8 cellular contexts compared by ENCODE assay signal in the genomic region with DNA sequence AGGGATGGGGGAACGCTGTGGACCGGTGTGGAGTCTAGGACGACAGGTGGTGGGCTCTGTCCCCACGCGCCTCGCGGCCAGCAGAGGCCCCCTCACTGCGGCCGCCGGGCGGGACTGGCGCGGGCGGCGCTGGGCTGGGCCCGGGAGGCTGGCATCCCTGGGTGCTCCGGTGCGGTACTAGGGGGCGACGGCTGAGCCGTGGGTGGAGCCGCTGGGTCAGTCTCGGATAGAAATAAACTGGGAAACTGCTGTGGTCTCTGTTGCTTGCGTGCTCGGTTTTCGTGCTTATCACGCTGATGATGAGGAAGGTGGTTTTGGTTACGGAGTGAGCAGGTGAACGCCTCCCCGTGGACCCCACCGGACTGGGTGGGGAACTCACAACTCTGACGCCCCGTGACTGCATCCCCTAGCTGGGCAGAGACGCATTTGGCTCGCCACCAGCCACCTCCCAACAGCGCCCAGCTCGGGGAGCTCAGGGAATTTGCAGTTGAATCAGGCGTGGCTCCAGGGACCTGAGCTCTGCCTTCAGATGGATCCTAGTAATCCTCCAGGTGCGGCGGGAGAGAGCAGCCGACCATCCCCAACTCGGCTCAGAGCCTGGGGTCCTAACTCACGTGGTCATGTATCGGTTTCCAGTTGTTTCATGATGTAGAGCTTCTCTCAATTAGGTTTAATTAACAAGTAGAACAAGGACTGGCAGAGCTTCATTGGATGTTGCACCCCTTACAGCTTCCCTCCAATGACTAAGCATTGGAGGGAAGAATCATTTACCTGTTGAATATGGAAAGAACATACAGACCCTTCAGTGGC. TPM values are rescaled to one million over a fixed set of nuclear protein-coding genes. Genes with fewer than 3 reads are reported as not detected.
DNase-seq lines count a peak whose midpoint lies in the region; ATAC-seq and TF ChIP-seq lines count a peak whose summit lies in the region.

No MANE protein-coding gene starts in this region.

- POLR2A ChIA-PET in activated CD4-positive, alpha-beta memory T cell treated with anti-CD3 and anti-CD28 coated beads, Interleukin-2, amount 10 ng/mL, durations not matched to agents 7 days and 5 days (lab: Charles Lee): no interaction called here

- DNase-seq in COLO668 (lab: John Stamatoyannopoulos, UW; ENCODE audit: unreplicated experiment) (peak; percentile 28), glutamatergic neuron (peak; percentile 45), omental fat pad (ENCODE audit: low spot score) (no peak), NCI-H2196 (lab: John Stamatoyannopoulos, UW; ENCODE audit: unreplicated experiment) (no peak), SIG-M5 (lab: John Stamatoyannopoulos, UW) (no peak)
- DNase-seq in activated CD4-positive, alpha-beta memory T cell treated with anti-CD3 and anti-CD28 coated beads, Interleukin-2, amount 10 ng/mL, durations not matched to agents 7 days and 5 days: peak; percentile 17

- peak; percentile 74 for ATAC-seq in omental fat pad (ENCODE audit: low FRiP score)
- no peak for ATAC-seq in GM21360 (IDR thresholded peaks at IDR 0.05; ENCODE audit: unreplicated experiment)

- no peak for TF ChIP-seq RAD21 in Ishikawa (IDR thresholded peaks at IDR 0.05; ENCODE audit: low read depth)

- H3K27ac Mint-ChIP-seq in activated CD4-positive, alpha-beta memory T cell treated with anti-CD3 and anti-CD28 coated beads, Interleukin-2, amount 10 ng/mL, durations not matched to agents 7 days and 5 days: no peak overlapping the region
- no peak overlapping the region for H3K27ac Mint-ChIP-seq in glutamatergic neuron (ENCODE audit: unreplicated experiment)

- no peak for TF ChIP-seq EP300 in Ishikawa (IDR thresholded peaks at IDR 0.05; ENCODE audit: borderline replicate concordance)

- H3K9me3 Mint-ChIP-seq in activated CD4-positive, alpha-beta memory T cell treated with anti-CD3 and anti-CD28 coated beads, Interleukin-2, amount 10 ng/mL, durations not matched to agents 7 days and 5 days: no peaks in the 10 kb centered on the region
- H3K9me3 Mint-ChIP-seq in glutamatergic neuron (ENCODE audit: unreplicated experiment): peaks cover 2% of the 10 kb centered on the region

- no peaks in the 10 kb centered on the region for H3K36me3 Mint-ChIP-seq in activated CD4-positive, alpha-beta memory T cell treated with anti-CD3 and anti-CD28 coated beads, Interleukin-2, amount 10 ng/mL, durations not matched to agents 7 days and 5 days (ENCODE audit: low read depth)
- no peaks in the 10 kb centered on the region for H3K36me3 Mint-ChIP-seq in glutamatergic neuron (ENCODE audit: unreplicated experiment)

- peak overlapping the region; percentile 64 for H3K4me3 Mint-ChIP-seq in activated CD4-positive, alpha-beta memory T cell treated with anti-CD3 and anti-CD28 coated beads, Interleukin-2, amount 10 ng/mL, durations not matched to agents 7 days and 5 days
- H3K4me3 Mint-ChIP-seq in glutamatergic neuron (ENCODE audit: unreplicated experiment): peak overlapping the region; percentile 90

- TF ChIP-seq CTCF in glutamatergic neuron (IDR thresholded peaks at IDR 0.05; ENCODE audit: partially characterized antibody, unreplicated experiment) (no peak), omental fat pad (IDR thresholded peaks at IDR 0.05) (no peak)

- peaks cover 21% of the 10 kb centered on the region for H3K4me1 Mint-ChIP-seq in activated CD4-positive, alpha-beta memory T cell treated with anti-CD3 and anti-CD28 coated beads, Interleukin-2, amount 10 ng/mL, durations not matched to agents 7 days and 5 days
- H3K4me1 Mint-ChIP-seq in glutamatergic neuron (ENCODE audit: low read depth, unreplicated experiment): no peaks in the 10 kb centered on the region

- H3K27me3 Mint-ChIP-seq in activated CD4-positive, alpha-beta memory T cell treated with anti-CD3 and anti-CD28 coated beads, Interleukin-2, amount 10 ng/mL, durations not matched to agents 7 days and 5 days: peaks cover 27% of the 10 kb centered on the region
- H3K27me3 Mint-ChIP-seq in glutamatergic neuron (ENCODE audit: unreplicated experiment): peaks cover 7% of the 10 kb centered on the region

- CTCF ChIA-PET in activated CD4-positive, alpha-beta memory T cell treated with anti-CD3 and anti-CD28 coated beads, Interleukin-2, amount 10 ng/mL, durations not matched to agents 7 days and 5 days (lab: Charles Lee): interaction anchor here (0.7 kb wide), 1 partner anchor 835 kb away, joined by 3 read pairs; no protein-coding TSS in a partner anchor

TF ChIP-seq in Ishikawa, 13 proteins besides CTCF, POLR2A, EP300 and RAD21:
- TF ChIP-seq CREB1 (IDR thresholded peaks at IDR 0.05; ENCODE audit: low read depth): no peak
- TF ChIP-seq, protein P1, sequence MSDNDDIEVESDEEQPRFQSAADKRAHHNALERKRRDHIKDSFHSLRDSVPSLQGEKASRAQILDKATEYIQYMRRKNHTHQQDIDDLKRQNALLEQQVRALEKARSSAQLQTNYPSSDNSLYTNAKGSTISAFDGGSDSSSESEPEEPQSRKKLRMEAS (IDR thresholded peaks at IDR 0.05): 0 out of 2 replicates have a peak, but pooled peaks have one; percentile 10
- TF ChIP-seq EGR1 (IDR thresholded peaks at IDR 0.05): 0 out of 2 replicates have a peak, but pooled peaks have one; percentile 24
- TF ChIP-seq FOXM1 (IDR thresholded peaks at IDR 0.05; ENCODE audit: borderline replicate concordance, low read depth): no peak
- TF ChIP-seq ZBTB7A (IDR thresholded peaks at IDR 0.05; ENCODE audit: low read depth): 0 out of 2 replicates have a peak, but pooled peaks have one; percentile 19

RNA-seq across cellular contexts. Expression of a gene that starts 32.1 kb away (rescaled TPM):
- 10 to 100 TPM; 33.0 to 39.4 TPM for total RNA-seq in activated CD4-positive, alpha-beta memory T cell treated with anti-CD3 and anti-CD28 coated beads, Interleukin-2, amount 10 ng/mL, durations not matched to agents 7 days and 5 days
- total RNA-seq in glutamatergic neuron (ENCODE audit: unreplicated experiment) (38.7 TPM), omental fat pad (10 to 100 TPM; 11.8 to 40.1 (median 20.5) TPM)

RNA-seq across cellular contexts. Expression of a gene that starts 38.4 kb away (rescaled TPM):
- total RNA-seq in activated CD4-positive, alpha-beta memory T cell treated with anti-CD3 and anti-CD28 coated beads, Interleukin-2, amount 10 ng/mL, durations not matched to agents 7 days and 5 days: not detected
- total RNA-seq in glutamatergic neuron (ENCODE audit: unreplicated experiment) (not detected), omental fat pad (not detected)

Comparison
In these comparisons a context has a peak if more than half of its experiments do, and no peak if none do; other contexts are left out.
1. DNase-seq: peak in COLO668 (single experiment), activated CD4-positive, alpha-beta memory T cell treated with anti-CD3 and anti-CD28 coated beads, Interleukin-2, amount 10 ng/mL, durations not matched to agents 7 days and 5 days (single experiment) and glutamatergic neuron (single experiment); none in omental fat pad (single experiment), NCI-H2196 (single experiment) and SIG-M5 (single experiment).